In the genomic region with DNA sequence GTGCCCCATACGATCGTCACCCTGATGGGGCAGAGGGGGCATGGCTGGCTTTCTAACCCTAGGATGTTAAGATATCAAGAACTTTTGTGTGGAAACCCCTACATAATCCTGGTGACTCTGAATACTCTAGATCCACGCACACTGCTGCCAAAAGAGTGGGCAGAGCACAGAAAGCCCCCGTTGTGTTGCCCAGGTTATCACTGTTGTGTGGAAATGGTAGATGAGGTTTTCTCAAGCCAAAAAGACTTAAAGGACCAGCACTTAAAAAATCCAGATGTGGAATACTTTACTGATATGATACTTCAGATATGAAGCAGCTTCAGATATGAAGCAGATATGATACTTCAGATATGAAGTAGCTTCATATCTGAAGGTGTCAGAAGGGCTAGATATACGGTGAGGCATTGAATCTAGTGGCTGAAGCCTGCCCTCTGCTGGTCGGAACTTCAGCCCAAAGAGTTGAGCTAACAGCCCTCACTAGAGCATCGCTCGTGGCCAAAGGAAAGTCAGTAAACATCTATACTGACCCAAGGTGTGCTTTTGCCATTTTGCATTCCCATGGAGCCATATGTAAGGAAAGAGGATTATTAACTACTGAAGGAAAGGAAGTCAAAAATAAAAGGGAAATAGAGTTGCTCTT, we compare ENCODE assay signal across 8 cellular contexts.
A peak's percentile ranks its signal among the peaks of the same experiment; 100 is the strongest.
DNase-seq lines count a peak whose midpoint lies in the region; ATAC-seq and TF ChIP-seq lines count a peak whose summit lies in the region.

No MANE protein-coding gene starts in this region.

- intact Hi-C loops in breast epithelium (cut with DNase I; ENCODE audit: low total_unique reads) = no loop called here

- no peaks in the 10 kb centered on the region for H3K27me3 ChIP-seq in breast epithelium

- H3K27ac ChIP-seq in breast epithelium = no peak overlapping the region

- H3K4me3 ChIP-seq in breast epithelium = no peak overlapping the region

- TF ChIP-seq POLR2A in breast epithelium (IDR thresholded peaks at IDR 0.05) = no peak

- no peaks in the 10 kb centered on the region for H3K36me3 ChIP-seq in breast epithelium

- no peaks in the 10 kb centered on the region for H3K4me1 ChIP-seq in breast epithelium

- H3K9me3 ChIP-seq in breast epithelium = no peaks in the 10 kb centered on the region

- peak; percentile 49 for ATAC-seq in HG03571 (IDR thresholded peaks at IDR 0.05; ENCODE audit: unreplicated experiment)

- TF ChIP-seq CTCF in breast epithelium (IDR thresholded peaks at IDR 0.05) = no peak

- DNase-seq in CD1c-positive myeloid dendritic cell (ENCODE audit: extremely low spot score) (peak; percentile 11), medulla oblongata (ENCODE audit: extremely low spot score) (peak; percentile 52), DMS153 treated with DMSO at 0.1 percent for 48 hours (lab: John Stamatoyannopoulos, UW; ENCODE audit: unreplicated experiment) (no peak), breast epithelium (ENCODE audit: low spot score in 2 of 2) (no peak), NCI-H2081 (lab: John Stamatoyannopoulos, UW) (no peak), AG08395 (ENCODE audit: low spot score) (no peak)
- peak; percentile 80 for DNase-seq in activated effector memory CD4-positive, alpha-beta T cell treated with anti-CD3 and anti-CD28 coated beads, Interleukin-2, amount 50 U/mL, for 16 hours

Comparison
In these comparisons a context has a peak if more than half of its experiments do, and no peak if none do; other contexts are left out.
1. DNase-seq: peak in CD1c-positive myeloid dendritic cell (single experiment), activated effector memory CD4-positive, alpha-beta T cell treated with anti-CD3 and anti-CD28 coated beads, Interleukin-2, amount 50 U/mL, for 16 hours (single experiment) and medulla oblongata (single experiment); none in DMS153 treated with DMSO at 0.1 percent for 48 hours (single experiment), breast epithelium (0 of 2), NCI-H2081 (0 of 2) and AG08395 (single experiment).